In the genomic region with DNA sequence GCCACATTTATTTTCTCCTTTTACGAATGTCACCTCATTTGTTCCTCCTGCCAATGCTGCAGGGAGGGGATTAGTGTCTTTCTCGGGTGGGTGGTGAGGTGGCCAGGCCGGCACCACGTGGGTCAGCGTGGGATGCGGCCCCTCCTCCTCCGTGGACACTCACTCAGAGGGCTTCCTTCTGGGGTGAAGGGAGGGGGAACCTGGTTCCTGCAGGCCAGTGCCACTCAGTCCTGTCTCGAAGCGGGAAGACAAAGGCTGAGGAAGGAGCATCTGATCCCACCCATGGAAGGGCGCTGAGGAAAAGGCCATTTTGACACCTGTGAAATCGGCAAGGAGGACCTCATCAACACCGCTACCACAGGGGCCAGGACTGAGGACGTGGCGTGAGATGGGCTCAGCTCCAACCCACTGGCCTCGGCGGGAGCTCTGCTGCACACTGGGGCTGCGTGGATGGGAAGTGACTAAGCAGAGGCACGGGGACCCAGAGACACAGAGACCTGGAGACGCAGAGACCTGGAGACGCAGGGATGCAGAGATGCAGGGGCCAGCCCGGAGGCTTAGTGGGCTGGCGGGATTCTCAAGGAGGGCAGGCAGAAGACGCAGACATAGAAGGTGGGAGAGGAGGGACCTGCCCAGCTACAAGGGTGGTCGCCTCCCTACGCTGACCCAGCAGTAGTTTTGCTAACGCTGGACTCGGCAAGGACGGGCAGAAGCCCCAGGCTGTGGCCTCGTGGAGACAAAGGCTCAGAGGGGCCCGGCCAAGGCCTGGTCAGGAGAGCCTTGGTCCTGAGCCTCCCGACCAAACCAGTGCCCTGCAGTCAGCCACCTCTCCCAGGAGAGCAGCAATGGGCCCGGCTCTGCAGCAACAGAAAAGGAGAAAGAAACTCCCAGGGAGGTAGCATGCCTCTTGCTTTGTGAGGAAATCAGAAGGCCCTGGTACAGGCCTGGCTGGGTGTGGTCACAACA, we compare ENCODE assay signal across 18 cellular contexts.
DNase-seq lines count a peak whose midpoint lies in the region; ATAC-seq and TF ChIP-seq lines count a peak whose summit lies in the region.
"Had no signal": no experiment of that assay in that cellular context is flagged by ENCODE, and none has a peak within 500 bp of the region (broad histone marks: within the 10 kb centered on the region; RNA-seq: fewer than 3 reads in every experiment).

No MANE protein-coding gene starts in this region.

- peak; percentile 2 for DNase-seq in ELF-1 (ENCODE audit: low read depth, low spot score)
- peak; percentile 47 for DNase-seq in Karpas-422
- DNase-seq in endodermal cell: peak; percentile 35
- DNase-seq in omental fat pad (ENCODE audit: low spot score): peak; percentile 10
- no peak for DNase-seq in left lung
- no peak for DNase-seq in neural progenitor cell (ENCODE audit: low spot score)
- no peak for DNase-seq in NOMO-1 treated with dmso at 0.1 percent for 144 hours (lab: John Stamatoyannopoulos, UW; ENCODE audit: unreplicated experiment)
- DNase-seq: activated B cell treated with CpG ODN at 0.5 μM for 24 hours; effector CD4-positive, alpha-beta T cell; GOT3; NCI-H1694; retina; substantia nigra had no signal

- H3K9me3 ChIP-seq in Karpas-422 (ENCODE audit: low read length) (no peaks in the 10 kb centered on the region), endodermal cell (ENCODE audit: control insufficient read depth, low read length) (no peaks in the 10 kb centered on the region), left lung (no peaks in the 10 kb centered on the region), neural progenitor cell (ENCODE audit: low read depth) (no peaks in the 10 kb centered on the region)
- H3K9me3 ChIP-seq: Caco-2 had no signal

- H3K27me3 Mint-ChIP-seq in endodermal cell (ENCODE audit: insufficient read depth) (peaks cover 2% of the 10 kb centered on the region), neural progenitor cell (ENCODE audit: insufficient read depth, low read depth) (no peaks in the 10 kb centered on the region)
- H3K27me3 Mint-ChIP-seq: activated B cell treated with CpG ODN at 0.5 μM for 24 hours had no signal

- no peaks in the 10 kb centered on the region for H3K36me3 Mint-ChIP-seq in endodermal cell (ENCODE audit: low read depth)
- H3K36me3 Mint-ChIP-seq in neural progenitor cell: peaks cover 3% of the 10 kb centered on the region
- H3K36me3 Mint-ChIP-seq: activated naive CD4-positive, alpha-beta T cell treated with anti-CD3 and anti-CD28 coated beads, Interleukin-2, amount 50 U/mL, for 24 hours; naive thymus-derived CD8-positive, alpha-beta T cell had no signal

- H3K4me2 ChIP-seq in Karpas-422 (ENCODE audit: low read depth, low read length, poor library complexity, severe bottlenecking) (no peak overlapping the region), neural progenitor cell (no peak overlapping the region)

- ATAC-seq in omental fat pad (ENCODE audit: low FRiP score) (no peak), left lung (no peak), HG02642 (IDR thresholded peaks at IDR 0.05; ENCODE audit: poor library complexity, unreplicated experiment) (no peak)
- ATAC-seq: naive thymus-derived CD8-positive, alpha-beta T cell had no signal

- H3K79me2 ChIP-seq in Karpas-422 (ENCODE audit: low read length): no peaks in the 10 kb centered on the region
- no peaks in the 10 kb centered on the region for H3K79me2 ChIP-seq in neural progenitor cell (ENCODE audit: low read depth)

- H3K36me3 ChIP-seq in Karpas-422 (ENCODE audit: insufficient read depth, low read length) (no peaks in the 10 kb centered on the region), endodermal cell (ENCODE audit: control insufficient read depth, insufficient read depth, low read length) (no peaks in the 10 kb centered on the region), left lung (no peaks in the 10 kb centered on the region), neural progenitor cell (no peaks in the 10 kb centered on the region)
- H3K36me3 ChIP-seq: breast epithelium had no signal

- TF ChIP-seq CTCF in endodermal cell (conservative IDR thresholded peaks at IDR 0.05): no peak
- no peak for TF ChIP-seq CTCF in omental fat pad (IDR thresholded peaks at IDR 0.05)
- TF ChIP-seq CTCF in left lung (IDR thresholded peaks at IDR 0.05): no peak
- no peak for TF ChIP-seq CTCF in neural progenitor cell (IDR thresholded peaks at IDR 0.05)

- H3F3A ChIP-seq in neural progenitor cell (ENCODE audit: low read depth): no peaks in the 10 kb centered on the region

- no peaks in the 10 kb centered on the region for H3K9me3 Mint-ChIP-seq in endodermal cell
- peaks cover 7% of the 10 kb centered on the region for H3K9me3 Mint-ChIP-seq in neural progenitor cell
- H3K9me3 Mint-ChIP-seq: activated B cell treated with CpG ODN at 0.5 μM for 24 hours; activated naive CD4-positive, alpha-beta T cell treated with anti-CD3 and anti-CD28 coated beads, Interleukin-2, amount 50 U/mL, for 24 hours had no signal

- WGBS in endodermal cell (ENCODE audit: insufficient coverage in 1 of 2, insufficient read length in 1 of 2), 2 experiments: 89% methylated on average over 17 to 32 of the region's 32 CpGs

- intact Hi-C loops in left lung (cut with DNase I): no loop called here

- H3K4me1 Mint-ChIP-seq in endodermal cell (no peaks in the 10 kb centered on the region), neural progenitor cell (no peaks in the 10 kb centered on the region)
- H3K4me1 Mint-ChIP-seq: activated B cell treated with CpG ODN at 0.5 μM for 24 hours; activated naive CD4-positive, alpha-beta T cell treated with anti-CD3 and anti-CD28 coated beads, Interleukin-2, amount 50 U/mL, for 24 hours; naive thymus-derived CD8-positive, alpha-beta T cell had no signal

- H3K4me3 Mint-ChIP-seq in endodermal cell (no peak overlapping the region), neural progenitor cell (no peak overlapping the region)
- H3K4me3 Mint-ChIP-seq: activated B cell treated with CpG ODN at 0.5 μM for 24 hours; activated naive CD4-positive, alpha-beta T cell treated with anti-CD3 and anti-CD28 coated beads, Interleukin-2, amount 50 U/mL, for 24 hours; naive thymus-derived CD8-positive, alpha-beta T cell had no signal

- H3K27ac ChIP-seq in Karpas-422 (ENCODE audit: low read length): no peak overlapping the region
- H3K27ac ChIP-seq in endodermal cell (ENCODE audit: low read depth, low read length): no peak overlapping the region
- no peak overlapping the region for H3K27ac ChIP-seq in left lung
- no peak overlapping the region for H3K27ac ChIP-seq in neural progenitor cell
- H3K27ac ChIP-seq: breast epithelium had no signal

- no peak overlapping the region for H2AFZ ChIP-seq in Karpas-422 (ENCODE audit: low read length)
- no peak overlapping the region for H2AFZ ChIP-seq in neural progenitor cell (replicated peaks)

- H3K4me3 ChIP-seq in Karpas-422 (ENCODE audit: low read length) (no peak overlapping the region), endodermal cell (ENCODE audit: low read length) (no peak overlapping the region), left lung (no peak overlapping the region), neural progenitor cell (no peak overlapping the region)
- H3K4me3 ChIP-seq: breast epithelium had no signal

- no peaks in the 10 kb centered on the region for H3K4me1 ChIP-seq in Karpas-422 (ENCODE audit: low read length)
- H3K4me1 ChIP-seq in endodermal cell (ENCODE audit: control insufficient read depth, insufficient read depth, low read length): no peaks in the 10 kb centered on the region
- no peaks in the 10 kb centered on the region for H3K4me1 ChIP-seq in left lung
- no peaks in the 10 kb centered on the region for H3K4me1 ChIP-seq in neural progenitor cell
- H3K4me1 ChIP-seq: breast epithelium, Caco-2 had no signal

- H3K9ac ChIP-seq in Karpas-422 (ENCODE audit: low read length) (no peak overlapping the region), endodermal cell (ENCODE audit: extremely low read depth, low read length, poor library complexity, severe bottlenecking) (no peak overlapping the region), neural progenitor cell (no peak overlapping the region)

- no peaks in the 10 kb centered on the region for H3K9me2 ChIP-seq in Karpas-422 (replicated peaks; ENCODE audit: insufficient read depth, low read length)

- H3K27ac Mint-ChIP-seq in endodermal cell: no peak overlapping the region
- H3K27ac Mint-ChIP-seq in neural progenitor cell: no peak overlapping the region
- H3K27ac Mint-ChIP-seq: activated B cell treated with CpG ODN at 0.5 μM for 24 hours; activated naive CD4-positive, alpha-beta T cell treated with anti-CD3 and anti-CD28 coated beads, Interleukin-2, amount 50 U/mL, for 24 hours; naive thymus-derived CD8-positive, alpha-beta T cell had no signal

- H4K20me1 ChIP-seq in Karpas-422 (ENCODE audit: insufficient read depth, low read depth, low read length): no peaks in the 10 kb centered on the region
- no peaks in the 10 kb centered on the region for H4K20me1 ChIP-seq in neural progenitor cell (ENCODE audit: low read depth)

- no peaks in the 10 kb centered on the region for H3K27me3 ChIP-seq in Karpas-422 (ENCODE audit: low read length)
- no peaks in the 10 kb centered on the region for H3K27me3 ChIP-seq in endodermal cell (ENCODE audit: control insufficient read depth, insufficient read depth, low read length, poor library complexity, severe bottlenecking)
- H3K27me3 ChIP-seq in left lung: peaks cover 0 to 7% of the 10 kb centered on the region in 2 donors
- no peaks in the 10 kb centered on the region for H3K27me3 ChIP-seq in neural progenitor cell

Comparison
In these comparisons a context has a peak if more than half of its experiments do, and no peak if none do; other contexts are left out.
1. DNase-seq: peak in ELF-1 (single experiment), Karpas-422 (single experiment), endodermal cell (single experiment) and omental fat pad (single experiment); none in left lung (0 of 2), neural progenitor cell (single experiment) and NOMO-1 treated with dmso at 0.1 percent for 144 hours (single experiment).